In genomic region chr2:130372833-130373807, GRCh38 we compare ENCODE assay signal across 8 cellular contexts. TPM values are rescaled to one million over a fixed set of nuclear protein-coding genes. Genes with fewer than 3 reads are reported as not detected.
DNase-seq lines count a peak whose midpoint lies in the region; ATAC-seq, FAIRE-seq and TF ChIP-seq lines count a peak whose summit lies in the region.

No MANE protein-coding gene starts in this region.

- TF ChIP-seq CTCF in A549 (IDR thresholded peaks at IDR 0.05): no peak; the same call in 2 of the 3 replicates
- 0 out of 2 replicates have a peak, but pooled peaks have one; percentile 18 for TF ChIP-seq CTCF in WTC11 (IDR thresholded peaks at IDR 0.05)

- TF ChIP-seq RAD21 in A549 (conservative IDR thresholded peaks at IDR 0.05 in 1 of 2, IDR thresholded peaks at IDR 0.05 in 1 of 2): no peak

- no peak for TF ChIP-seq POLR2A in A549 (IDR thresholded peaks at IDR 0.05; ENCODE audit: low read length)

- H3K36me3 Mint-ChIP-seq in WTC11: peaks cover 18% of the 10 kb centered on the region

- no peaks in the 10 kb centered on the region for H3K9me3 Mint-ChIP-seq in WTC11
- H3K9me3 Mint-ChIP-seq in stimulated activated naive CD8-positive, alpha-beta T cell treated with anti-CD3 and anti-CD28 coated beads, Interleukin-15, amount 100 ng/mL, for 72 hours: no peaks in the 10 kb centered on the region

- H3K27ac ChIP-seq in A549: peak overlapping the region; percentile 97 to 98

- peaks cover 35% of the 10 kb centered on the region for H3K4me1 Mint-ChIP-seq in WTC11
- peaks cover 75% of the 10 kb centered on the region for H3K4me1 Mint-ChIP-seq in stimulated activated naive CD8-positive, alpha-beta T cell treated with anti-CD3 and anti-CD28 coated beads, Interleukin-15, amount 100 ng/mL, for 72 hours

- DNase-seq in A549 (ENCODE audit: low read depth in 1 of 2, low spot score in 1 of 2) (no peak), WTC11 (ENCODE audit: low spot score) (no peak), NCI-H1417 (lab: John Stamatoyannopoulos, UW) (no peak), KBM-7 (no peak)
- no peak for DNase-seq in stimulated activated naive CD8-positive, alpha-beta T cell treated with anti-CD3 and anti-CD28 coated beads, Interleukin-15, amount 100 ng/mL, for 72 hours
- no peak for DNase-seq in activated CD8-positive, alpha-beta memory T cell treated with anti-CD3 and anti-CD28 coated beads, Interleukin-2, amount 50 U/mL, for 4 hours

- peak; percentile 16 to 41; a peak in 5 of 6 replicates for ATAC-seq in A549
- ATAC-seq in GM21528 (IDR thresholded peaks at IDR 0.05; ENCODE audit: low FRiP score, unreplicated experiment): peak; percentile 6
- peak; percentile 20 for ATAC-seq in WTC11
- peak; percentile 11 for ATAC-seq in stimulated activated naive CD8-positive, alpha-beta T cell treated with anti-CD3 and anti-CD28 coated beads, Interleukin-15, amount 100 ng/mL, for 72 hours

- WGBS in A549 (ENCODE audit: missing lambda C conversion rate): 22% methylated on average over 22 of the region's 24 CpGs

- peaks cover 24% of the 10 kb centered on the region for H3K4me1 ChIP-seq in A549

- H3K4me3 Mint-ChIP-seq in WTC11: peak overlapping the region; percentile 83
- peak overlapping the region; percentile 93 to 96 for H3K4me3 Mint-ChIP-seq in stimulated activated naive CD8-positive, alpha-beta T cell treated with anti-CD3 and anti-CD28 coated beads, Interleukin-15, amount 100 ng/mL, for 72 hours

- no peak for FAIRE-seq in A549 (lab: Jason Lieb, UNC)

- peak overlapping the region; percentile 85 for H3K4me2 ChIP-seq in A549

- H3K27ac Mint-ChIP-seq in WTC11: no peak overlapping the region; the same call in 1 of the 2 replicates
- peak overlapping the region; percentile 74 to 91 for H3K27ac Mint-ChIP-seq in stimulated activated naive CD8-positive, alpha-beta T cell treated with anti-CD3 and anti-CD28 coated beads, Interleukin-15, amount 100 ng/mL, for 72 hours

- POLR2A ChIA-PET in A549 (lab: Yijun Ruan, JAX) (interaction anchor here (1.0 to 2.0 kb wide), 3 partner anchors 17 to 31 kb away, joined by 3 to 21 read pairs (median 6); partner anchors contain the start of genes IMP4 and PTPN18), WTC11 (lab: Charles Lee) (interaction anchor here (1.0 to 1.3 kb wide), 2 partner anchors 31 to 54 kb away, joined by 3 to 7 read pairs; partner anchors contain the start of gene IMP4)

- no peaks in the 10 kb centered on the region for H3K9me3 ChIP-seq in A549

- TF ChIP-seq EP300 in A549 (IDR thresholded peaks at IDR 0.05): no peak

- in situ Hi-C loops in KBM-7 (cut with MboI; ENCODE audit: low pct_unique_long_range_greater_than_20kb, low sequenced_read_pairs): no loop called here

- CTCF ChIA-PET in A549 (lab: Yijun Ruan, JAX): interaction anchor here (0.8 to 2.3 kb wide), 12 partner anchors 10 to 55 kb away, joined by 3 to 35 read pairs (median 4); partner anchors contain the start of genes IMP4 and PTPN18
- CTCF ChIA-PET in WTC11 (lab: Charles Lee): interaction anchor here (0.6 to 2.4 kb wide), 18 partner anchors 8 to 633 kb away, joined by 3 to 26 read pairs (median 4); partner anchors contain the start of genes GPR148, IMP4 and PTPN18

- peak overlapping the region; percentile 72 for H3K4me3 ChIP-seq in A549
- H3K4me3 ChIP-seq in iPS-11a (ENCODE audit: low read depth, low read length): peak overlapping the region; percentile 79

- peaks cover 4% of the 10 kb centered on the region for H3K27me3 Mint-ChIP-seq in WTC11 (ENCODE audit: low read depth)
- no peaks in the 10 kb centered on the region for H3K27me3 Mint-ChIP-seq in stimulated activated naive CD8-positive, alpha-beta T cell treated with anti-CD3 and anti-CD28 coated beads, Interleukin-15, amount 100 ng/mL, for 72 hours

TF ChIP-seq in A549, 52 proteins besides CTCF, POLR2A, EP300 and RAD21 (continues in another document):
- TF ChIP-seq EHF (CRISPR knock-in tag; IDR thresholded peaks at IDR 0.05) (no peak), JUN (IDR thresholded peaks at IDR 0.05) (no peak), HEYL (CRISPR knock-in tag; IDR thresholded peaks at IDR 0.05) (no peak), MAZ (IDR thresholded peaks at IDR 0.05; ENCODE audit: borderline replicate concordance, low read depth, low read length) (no peak), FOXS1 (CRISPR knock-in tag; IDR thresholded peaks at IDR 0.05) (no peak), ZNF302 (CRISPR knock-in tag; IDR thresholded peaks at IDR 0.05) (no peak), RNF2 (IDR thresholded peaks at IDR 0.05; ENCODE audit: borderline replicate concordance, low read depth) (no peak), NR3C1 (IDR thresholded peaks at IDR 0.05) (no peak), FOSL2 (IDR thresholded peaks at IDR 0.05) (no peak), FOSL2 (CRISPR knock-in tag; IDR thresholded peaks at IDR 0.05) (no peak), E2F6 (IDR thresholded peaks at IDR 0.05; ENCODE audit: borderline replicate concordance, low read depth) (no peak), KDM1A (IDR thresholded peaks at IDR 0.05; ENCODE audit: low read depth) (no peak), BCL3 (IDR thresholded peaks at IDR 0.05) (no peak), CHD4 (IDR thresholded peaks at IDR 0.05; ENCODE audit: borderline replicate concordance) (no peak), MYC (IDR thresholded peaks at IDR 0.05; ENCODE audit: borderline replicate concordance, low read length) (no peak), MAFK (IDR thresholded peaks at IDR 0.05; ENCODE audit: partially characterized antibody) (no peak)

TF ChIP-seq in WTC11, 78 proteins besides CTCF, POLR2A, EP300 and RAD21 (continues in another document):
- no peak for TF ChIP-seq ZNF532 (CRISPR knock-in tag; IDR thresholded peaks at IDR 0.05; ENCODE audit: borderline replicate concordance)
- TF ChIP-seq NR2C2 (CRISPR knock-in tag; IDR thresholded peaks at IDR 0.05): no peak
- no peak for TF ChIP-seq TCF7 (CRISPR knock-in tag; IDR thresholded peaks at IDR 0.05; ENCODE audit: low read depth)
- no peak for TF ChIP-seq SMAD4 (CRISPR knock-in tag; IDR thresholded peaks at IDR 0.05)
- no peak for TF ChIP-seq NR1H2 (CRISPR knock-in tag; IDR thresholded peaks at IDR 0.05)
- TF ChIP-seq ZNF512 (CRISPR knock-in tag; IDR thresholded peaks at IDR 0.05; ENCODE audit: borderline replicate concordance): no peak

RNA-seq across cellular contexts. Expression of gene PTPN18, which starts 17.3 kb away (rescaled TPM):
- polyA plus RNA-seq in A549 (2011; rRNA removed) (20.4 and 23.7 TPM in 2 replicates), A549 (2017; fragmentation: RNase III; extraction: RNeasy Plus Mini Kit Qiagen cat#74134 plus additional on column Dnase treatment) (19.6 to 23.1 TPM (median 20.5 TPM) in 3 replicates)
- 25.9 and 31.9 TPM in 2 replicates for polyA plus RNA-seq in A549 (2012; cell fraction: cytosol; rRNA removed)
- 106 and 111 TPM in 2 replicates for polyA plus RNA-seq in A549 (2012; cell fraction: nucleus; rRNA removed)
- polyA minus RNA-seq in A549 (2011; rRNA and poly(A)+ RNA removed): 38.5 and 41.2 TPM in 2 replicates
- 15.7 to 21.8 TPM (median 21.0 TPM) in 3 replicates for total RNA-seq in WTC11 (2021)

RNA-seq across cellular contexts. Expression of gene IMP4, which starts 30.4 kb away (rescaled TPM):
- polyA plus RNA-seq in A549 (2011; rRNA removed) (113 and 118 TPM in 2 replicates), A549 (2017; fragmentation: RNase III; extraction: RNeasy Plus Mini Kit Qiagen cat#74134 plus additional on column Dnase treatment) (149 to 178 TPM (median 159 TPM) in 3 replicates)
- 471 and 473 TPM in 2 replicates for polyA plus RNA-seq in A549 (2012; cell fraction: cytosol; rRNA removed)
- polyA plus RNA-seq in A549 (2012; cell fraction: nucleus; rRNA removed): 569 and 687 TPM in 2 replicates
- 143 and 144 TPM in 2 replicates for polyA minus RNA-seq in A549 (2011; rRNA and poly(A)+ RNA removed)
- total RNA-seq in WTC11 (2021): 80.4 to 89.2 TPM (median 85.2 TPM) in 3 replicates

Comparison
In these comparisons a context has a peak if more than half of its experiments do, and no peak if none do; other contexts are left out.
1. Of the 8 proteins assayed by ChIP-seq in both WTC11 and A549: peak only in WTC11: CTCF; only in A549: none; in both: none; in neither: 7.